ENCODE assay signal across 9 cellular contexts in genomic region chr3:52280046-52280445, GRCh38. TPM values are rescaled to one million over a fixed set of nuclear protein-coding genes. Genes with fewer than 3 reads are reported as not detected.
DNase-seq lines count a peak whose midpoint lies in the region; ATAC-seq and TF ChIP-seq lines count a peak whose summit lies in the region.
"Had no signal": no experiment of that assay in that cellular context is flagged by ENCODE, and none has a peak within 500 bp of the region (broad histone marks: within the 10 kb centered on the region; RNA-seq: fewer than 3 reads in every experiment).

No MANE protein-coding gene starts in this region.

- peaks cover 14 to 28% of the 10 kb centered on the region in 2 donors for H3K36me3 Mint-ChIP-seq in activated T-cell treated with anti-CD3 and anti-CD28 coated beads, Interleukin-2, amount 50 U/mL, for 72 hours (ENCODE audit: insufficient read depth in 2 of 2)
- peaks cover 24% of the 10 kb centered on the region for H3K36me3 Mint-ChIP-seq in activated naive CD8-positive, alpha-beta T cell treated with anti-CD3 and anti-CD28 coated beads, Interleukin-2, amount 10 ng/mL, durations not matched to agents 7 days and 5 days

- TF ChIP-seq POLR2A in tibial nerve (IDR thresholded peaks at IDR 0.05): no peak

- H3K27me3 Mint-ChIP-seq in activated T-cell treated with anti-CD3 and anti-CD28 coated beads, Interleukin-2, amount 50 U/mL, for 72 hours (ENCODE audit: low read depth): no peaks in the 10 kb centered on the region
- no peaks in the 10 kb centered on the region for H3K27me3 Mint-ChIP-seq in activated naive CD8-positive, alpha-beta T cell treated with anti-CD3 and anti-CD28 coated beads, Interleukin-2, amount 10 ng/mL, durations not matched to agents 7 days and 5 days

- peak overlapping the region; percentile 97 for H3K27ac Mint-ChIP-seq in activated T-cell treated with anti-CD3 and anti-CD28 coated beads, Interleukin-2, amount 50 U/mL, for 72 hours
- peak overlapping the region; percentile 99 for H3K27ac Mint-ChIP-seq in activated naive CD8-positive, alpha-beta T cell treated with anti-CD3 and anti-CD28 coated beads, Interleukin-2, amount 10 ng/mL, durations not matched to agents 7 days and 5 days

- intact Hi-C loops in left lung (cut with DNase I): no loop called here

- WGBS in tibial nerve, 2 donors: 6 to 24% methylated on average over 6 of the region's 6 CpGs

- H3K9me3 ChIP-seq in left lung: no peaks in the 10 kb centered on the region
- no peaks in the 10 kb centered on the region for H3K9me3 ChIP-seq in tibial nerve

- H3K36me3 ChIP-seq in left lung: peaks cover 0 to 7% of the 10 kb centered on the region in 2 donors
- H3K36me3 ChIP-seq in tibial nerve: peaks cover 0 to 19% (median 0%) of the 10 kb centered on the region in 3 donors

- peaks cover 65% of the 10 kb centered on the region for H3K4me1 Mint-ChIP-seq in activated T-cell treated with anti-CD3 and anti-CD28 coated beads, Interleukin-2, amount 50 U/mL, for 72 hours (ENCODE audit: low read depth)
- peaks cover 47% of the 10 kb centered on the region for H3K4me1 Mint-ChIP-seq in activated naive CD8-positive, alpha-beta T cell treated with anti-CD3 and anti-CD28 coated beads, Interleukin-2, amount 10 ng/mL, durations not matched to agents 7 days and 5 days

- H3K4me1 ChIP-seq in left lung (peaks cover 14 to 51% of the 10 kb centered on the region in 2 donors), tibial nerve (peaks cover 0 to 40% (median 26%) of the 10 kb centered on the region in 4 donors)

- peak overlapping the region; percentile 95 to 96 for H3K27ac ChIP-seq in left lung
- H3K27ac ChIP-seq in tibial nerve: peak overlapping the region; percentile 83 to 97 (median 93)
- H3K27ac ChIP-seq: parathyroid adenoma had no signal

- peak in 1 of 2 donors; percentile 52 for TF ChIP-seq EP300 in tibial nerve (IDR thresholded peaks at IDR 0.05)

- POLR2A ChIA-PET in activated naive CD8-positive, alpha-beta T cell treated with anti-CD3 and anti-CD28 coated beads, Interleukin-2, amount 10 ng/mL, durations not matched to agents 7 days and 5 days (lab: Charles Lee): interaction anchor here (4.7 to 25.1 kb wide), 4 partner anchors 8 to 60 kb away, joined by 45 to 1053 read pairs (median 56); partner anchors contain the start of genes GLYCTK, PPM1M, TLR9 and TWF2

- peak overlapping the region; percentile 84 to 94 for H3K4me3 Mint-ChIP-seq in activated T-cell treated with anti-CD3 and anti-CD28 coated beads, Interleukin-2, amount 50 U/mL, for 72 hours
- H3K4me3 Mint-ChIP-seq in activated naive CD8-positive, alpha-beta T cell treated with anti-CD3 and anti-CD28 coated beads, Interleukin-2, amount 10 ng/mL, durations not matched to agents 7 days and 5 days: peak overlapping the region; percentile 96

- no peak overlapping the region for H3K4me3 ChIP-seq in left lung
- peak overlapping the region in 1 of 4 donors; percentile 11 for H3K4me3 ChIP-seq in tibial nerve

- H3K27me3 ChIP-seq in left lung (no peaks in the 10 kb centered on the region), tibial nerve (no peaks in the 10 kb centered on the region)

- H3K9me3 Mint-ChIP-seq in activated T-cell treated with anti-CD3 and anti-CD28 coated beads, Interleukin-2, amount 50 U/mL, for 72 hours: no peaks in the 10 kb centered on the region
- H3K9me3 Mint-ChIP-seq in activated naive CD8-positive, alpha-beta T cell treated with anti-CD3 and anti-CD28 coated beads, Interleukin-2, amount 10 ng/mL, durations not matched to agents 7 days and 5 days: no peaks in the 10 kb centered on the region

- DNase-seq in activated T-cell treated with anti-CD3 and anti-CD28 coated beads, Interleukin-2, amount 50 U/mL, for 72 hours: no peak
- DNase-seq in activated T-cell treated with anti-CD3 and anti-CD28 coated beads, Interleukin-2, amount 50 U/mL, for 1 hour: no peak
- DNase-seq in activated naive CD8-positive, alpha-beta T cell treated with anti-CD3 and anti-CD28 coated beads, Interleukin-2, amount 10 ng/mL, durations not matched to agents 7 days and 5 days: peak; percentile 9
- DNase-seq in left lung (no peak), tibial nerve (ENCODE audit: low spot score in 2 of 2) (no peak)

- TF ChIP-seq CTCF in left lung (IDR thresholded peaks at IDR 0.05) (no peak), tibial nerve (IDR thresholded peaks at IDR 0.05) (no peak)

- no peak for ATAC-seq in activated T-cell treated with anti-CD3 and anti-CD28 coated beads, Interleukin-2, amount 50 U/mL, for 72 hours (replicated peaks in 1 of 2)
- no peak for ATAC-seq in activated naive CD8-positive, alpha-beta T cell treated with anti-CD3 and anti-CD28 coated beads, Interleukin-2, amount 10 ng/mL, durations not matched to agents 7 days and 5 days (ENCODE audit: low read depth)
- ATAC-seq in left lung (no peak), GM19351 (IDR thresholded peaks at IDR 0.05; ENCODE audit: unreplicated experiment) (no peak), HG03432 (IDR thresholded peaks at IDR 0.05; ENCODE audit: unreplicated experiment) (no peak), HG03097 (IDR thresholded peaks at IDR 0.05; ENCODE audit: low FRiP score, unreplicated experiment) (no peak)

RNA-seq across cellular contexts. Expression of gene WDR82, which starts 1.6 kb away (rescaled TPM):
- total RNA-seq in activated T-cell treated with anti-CD3 and anti-CD28 coated beads, Interleukin-2, amount 50 U/mL, for 72 hours: 100 to 1,000 TPM; 113 to 120 TPM
- total RNA-seq in activated naive CD8-positive, alpha-beta T cell treated with anti-CD3 and anti-CD28 coated beads, Interleukin-2, amount 10 ng/mL, durations not matched to agents 7 days and 5 days: 100 to 1,000 TPM; 134 to 140 TPM
- total RNA-seq in left lung: 10 to 100 TPM; 60.2 to 67.9 TPM
- 10 to 100 TPM; 42.1 to 52.9 (median 48.6) TPM for total RNA-seq in tibial nerve

RNA-seq across cellular contexts. Expression of gene GLYCTK, which starts 7.6 kb away (rescaled TPM):
- total RNA-seq in activated T-cell treated with anti-CD3 and anti-CD28 coated beads, Interleukin-2, amount 50 U/mL, for 72 hours: 10 to 100 TPM; 21.5 to 25.4 TPM
- 10 to 100 TPM; 26.2 to 31.2 TPM for total RNA-seq in activated naive CD8-positive, alpha-beta T cell treated with anti-CD3 and anti-CD28 coated beads, Interleukin-2, amount 10 ng/mL, durations not matched to agents 7 days and 5 days
- total RNA-seq in left lung: 10 to 100 TPM in 1 of 2 donors, 1 to 10 TPM in 1; 8.9 to 13.7 TPM
- 10 to 100 TPM in 3 of 4 donors, 1 to 10 TPM in 1; 5.4 to 27.1 (median 19.9) TPM for total RNA-seq in tibial nerve

RNA-seq across cellular contexts. Expression of gene PPM1M, which starts 34.5 kb away (rescaled TPM):
- 100 to 1,000 TPM; 119 to 121 TPM for total RNA-seq in activated T-cell treated with anti-CD3 and anti-CD28 coated beads, Interleukin-2, amount 50 U/mL, for 72 hours
- 100 to 1,000 TPM; 101 to 105 TPM for total RNA-seq in activated naive CD8-positive, alpha-beta T cell treated with anti-CD3 and anti-CD28 coated beads, Interleukin-2, amount 10 ng/mL, durations not matched to agents 7 days and 5 days
- total RNA-seq in left lung (10 to 100 TPM; 33.1 to 48.3 TPM), tibial nerve (10 to 100 TPM; 25.8 to 35.1 (median 27.8) TPM)

RNA-seq across cellular contexts. Expression of gene DNAH1, which starts 36.1 kb away (rescaled TPM):
- 10 to 100 TPM; 31.4 to 32.4 TPM for total RNA-seq in activated T-cell treated with anti-CD3 and anti-CD28 coated beads, Interleukin-2, amount 50 U/mL, for 72 hours
- 10 to 100 TPM; 28.5 to 30.0 TPM for total RNA-seq in activated naive CD8-positive, alpha-beta T cell treated with anti-CD3 and anti-CD28 coated beads, Interleukin-2, amount 10 ng/mL, durations not matched to agents 7 days and 5 days
- total RNA-seq in left lung (1 to 10 TPM; 6.5 to 7.7 TPM), tibial nerve (10 to 100 TPM; 12.0 to 26.1 (median 15.5) TPM)

RNA-seq across cellular contexts. Expression of gene TWF2, which starts 41.1 kb away (rescaled TPM):
- total RNA-seq in activated T-cell treated with anti-CD3 and anti-CD28 coated beads, Interleukin-2, amount 50 U/mL, for 72 hours: 100 to 1,000 TPM; 124 to 133 TPM
- total RNA-seq in activated naive CD8-positive, alpha-beta T cell treated with anti-CD3 and anti-CD28 coated beads, Interleukin-2, amount 10 ng/mL, durations not matched to agents 7 days and 5 days: 100 to 1,000 TPM; 118 to 122 TPM
- 10 to 100 TPM; 47.7 to 77.5 TPM for total RNA-seq in left lung
- 10 to 100 TPM; 59.2 to 72.9 (median 60.4) TPM for total RNA-seq in tibial nerve
